ENCODE assay signal across 1 cellular context in genomic region chr6:56741472-56741871, GRCh38.
TF ChIP-seq lines count a peak whose summit lies in the region.

No MANE protein-coding gene starts in this region.

TF ChIP-seq in liver, 16 proteins besides CTCF, POLR2A, EP300 and RAD21 (continued from another document):
- no peak for TF ChIP-seq MAX (IDR thresholded peaks at IDR 0.05)
- no peak for TF ChIP-seq ATF3 (IDR thresholded peaks at IDR 0.05)
- no peak for TF ChIP-seq SP1 (IDR thresholded peaks at IDR 0.05)
- no peak for TF ChIP-seq EGR1 (IDR thresholded peaks at IDR 0.05; ENCODE audit: low read depth in 2 of 2)
- no peak for TF ChIP-seq HNF4A (conservative IDR thresholded peaks at IDR 0.05)
